Comparison of ENCODE assay signal across 8 cellular contexts in the genomic region with DNA sequence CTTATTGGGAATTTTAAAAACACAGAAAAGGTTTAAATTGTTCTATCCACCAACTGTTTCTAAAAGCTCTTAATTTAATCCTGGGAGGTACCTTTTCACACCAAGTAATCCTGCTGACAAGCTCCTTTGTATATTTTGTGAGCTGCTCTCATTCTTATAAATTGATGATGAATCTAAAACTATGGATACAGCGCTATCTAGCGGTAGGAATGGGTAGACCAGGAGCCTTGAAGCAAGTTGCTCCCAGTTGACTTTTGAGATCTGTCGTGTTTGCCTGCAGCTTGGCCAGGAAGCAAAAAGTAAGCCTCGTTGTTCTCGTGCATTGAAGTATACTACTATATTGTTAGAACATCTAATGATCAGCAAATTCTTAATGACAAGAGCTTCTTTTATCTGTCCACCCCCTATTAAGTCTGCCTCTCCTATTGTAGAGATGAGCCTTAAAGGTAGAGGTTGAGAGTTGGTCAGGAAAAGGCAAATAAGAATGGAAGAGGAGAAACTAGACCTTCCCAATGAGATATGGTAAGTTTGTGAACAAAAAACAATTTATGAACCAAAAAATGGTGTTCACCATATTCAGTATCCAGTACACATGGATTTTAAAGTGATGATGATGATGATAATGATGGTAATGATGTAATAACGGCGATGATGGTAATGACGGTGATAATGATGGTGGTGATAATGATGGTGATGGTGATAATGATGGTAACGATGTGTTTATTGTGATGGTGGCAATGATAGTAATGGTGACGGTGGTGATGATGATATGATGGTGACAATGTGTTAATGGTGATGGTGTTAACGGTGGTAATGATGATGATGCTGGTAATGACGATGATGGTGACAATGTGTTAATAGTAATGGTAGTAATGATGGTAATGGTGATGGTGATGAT.
DNase-seq lines count a peak whose midpoint lies in the region; ATAC-seq, FAIRE-seq and TF ChIP-seq lines count a peak whose summit lies in the region.

No MANE protein-coding gene starts in this region.

- peak; percentile 78 for FAIRE-seq in astrocyte (lab: Jason Lieb, UNC)

- peak overlapping the region; percentile 6 for H3K9ac ChIP-seq in astrocyte (ENCODE audit: low read length)

- H3K36me3 ChIP-seq in astrocyte (ENCODE audit: insufficient read depth, low read length) = no peaks in the 10 kb centered on the region

- no peak overlapping the region for H3K4me3 Mint-ChIP-seq in astrocyte (ENCODE audit: unreplicated experiment)

- no peak overlapping the region for H3K4me3 ChIP-seq in astrocyte (ENCODE audit: insufficient read depth, low read depth, low read length)

- H3K27ac Mint-ChIP-seq in astrocyte (ENCODE audit: unreplicated experiment) = no peak overlapping the region

- H3K9me3 ChIP-seq in astrocyte (ENCODE audit: insufficient read depth, low read depth, low read length) = no peaks in the 10 kb centered on the region

- H3K4me1 ChIP-seq in astrocyte (ENCODE audit: insufficient read depth, low read length) = peaks cover 8% of the 10 kb centered on the region

- no peaks in the 10 kb centered on the region for H4K20me1 ChIP-seq in astrocyte (ENCODE audit: insufficient read depth, low read length)

- H3K36me3 Mint-ChIP-seq in astrocyte (ENCODE audit: low read depth, unreplicated experiment) = no peaks in the 10 kb centered on the region

- H3K9me3 Mint-ChIP-seq in astrocyte (ENCODE audit: unreplicated experiment) = peaks cover 5% of the 10 kb centered on the region

- H2AFZ ChIP-seq in astrocyte (ENCODE audit: low read depth, low read length) = no peak overlapping the region

- H3K4me1 Mint-ChIP-seq in astrocyte (ENCODE audit: low read depth, unreplicated experiment) = no peaks in the 10 kb centered on the region

- no peak overlapping the region for H3K27ac ChIP-seq in 22Rv1
- H3K27ac ChIP-seq in astrocyte (ENCODE audit: low read depth, low read length) = no peak overlapping the region

- peak; percentile 57 for ATAC-seq in HG03025 (IDR thresholded peaks at IDR 0.05; ENCODE audit: low FRiP score, unreplicated experiment)

- DNase-seq in EL = peak; percentile 82
- peak; percentile 94 for DNase-seq in NCI-H510A treated with DMSO at 0.1 percent for 48 hours (lab: John Stamatoyannopoulos, UW)
- DNase-seq in astrocyte (ENCODE audit: low read depth) = peak; percentile 65
- peak; percentile 15 to 79 for DNase-seq in hippocampal formation (lab: John Stamatoyannopoulos, UW)
- peak; percentile 62 for DNase-seq in smooth muscle cell of the brain vasculature (ENCODE audit: low read depth, low spot score)
- DNase-seq in effector CD4-positive, alpha-beta T cell = no peak

- no peaks in the 10 kb centered on the region for H3K79me2 ChIP-seq in astrocyte (ENCODE audit: insufficient read depth, low read length)

- H3K27me3 ChIP-seq in astrocyte (ENCODE audit: insufficient read depth, low read length) = no peaks in the 10 kb centered on the region

- H3K4me2 ChIP-seq in astrocyte (ENCODE audit: low read length) = no peak overlapping the region

- peak; percentile 55 for TF ChIP-seq CTCF in 22Rv1 (IDR thresholded peaks at IDR 0.05)
- TF ChIP-seq CTCF in astrocyte (IDR thresholded peaks at IDR 0.05; ENCODE audit: insufficient read depth, low read depth, low read length) = peak; percentile 93

- H3K27me3 Mint-ChIP-seq in astrocyte (ENCODE audit: low read depth, unreplicated experiment) = no peaks in the 10 kb centered on the region
